ENCODE assay signal across 16 cellular contexts in genomic region chr7:39892361-39892760, GRCh38. TPM values are rescaled to one million over a fixed set of nuclear protein-coding genes. Genes with fewer than 3 reads are reported as not detected.
DNase-seq lines count a peak whose midpoint lies in the region; ATAC-seq and TF ChIP-seq lines count a peak whose summit lies in the region.
"Had no signal": no experiment of that assay in that cellular context is flagged by ENCODE, and none has a peak within 500 bp of the region (broad histone marks: within the 10 kb centered on the region; RNA-seq: fewer than 3 reads in every experiment).

No MANE protein-coding gene starts in this region.

- H3F3A ChIP-seq in PC-9 (ENCODE audit: insufficient read depth, low read depth), result peaks cover 12% of the 10 kb centered on the region; the same call in 1 of the 2 replicates

- H3K36me3 Mint-ChIP-seq in mesothelial cell of epicardium, result no peaks in the 10 kb centered on the region
- H3K36me3 Mint-ChIP-seq in CD8-positive, alpha-beta memory T cell, result no peaks in the 10 kb centered on the region
- H3K36me3 Mint-ChIP-seq: CD4-positive, alpha-beta memory T cell had no signal

- DNase-seq in PC-9 (peak; percentile 34 to 78), mesothelial cell of epicardium (ENCODE audit: low spot score in 2 of 2, unreplicated experiment in 2 of 2) (no peak), NCI-H345 (lab: John Stamatoyannopoulos, UW) (no peak)
- no peak for DNase-seq in CD8-positive, alpha-beta memory T cell
- DNase-seq: BE2C; CD4-positive, alpha-beta memory T cell; COR-L47; DMS53; GF-D8; GOT3; H9 had no signal

- CTCF ChIA-PET in HEK293 (lab: Yijun Ruan, JAX), result interaction anchor here (1.0 kb wide), 1 partner anchor 312 kb away, joined by 4 read pairs; no protein-coding TSS in a partner anchor
- CTCF ChIA-PET in PC-9 (lab: Charles Lee), result no interaction called here
- CTCF ChIA-PET in CD8-positive, alpha-beta memory T cell (lab: Charles Lee), result interaction anchor here (1.3 to 6.7 kb wide), 2 partner anchors 161 to 242 kb away, joined by 3 to 96 read pairs; partner anchors contain the start of gene MPLKIP

- no peaks in the 10 kb centered on the region for H3K79me2 ChIP-seq in PC-9 (ENCODE audit: low read depth)

- H3K9me3 ChIP-seq in HEK293 (ENCODE audit: control insufficient read depth, insufficient read depth, low read depth, low read length) (no peaks in the 10 kb centered on the region), PC-9 (ENCODE audit: insufficient read depth, low read depth) (no peaks in the 10 kb centered on the region)
- no peaks in the 10 kb centered on the region for H3K9me3 ChIP-seq in CD8-positive, alpha-beta memory T cell (ENCODE audit: low read length)
- H3K9me3 ChIP-seq: A549, BE2C had no signal

- no peak overlapping the region for H3K27ac ChIP-seq in HEK293 (ENCODE audit: extremely low read depth, low read depth, low read length)
- peak overlapping the region; percentile 46 for H3K27ac ChIP-seq in PC-9
- no peak overlapping the region for H3K27ac ChIP-seq in CD8-positive, alpha-beta memory T cell (ENCODE audit: low read depth, low read length)
- H3K27ac ChIP-seq: A549, C4-2B had no signal

- H3K36me3 ChIP-seq in HEK293 (ENCODE audit: control insufficient read depth in 2 of 2, insufficient read depth in 1 of 2, low read length in 2 of 2) (no peaks in the 10 kb centered on the region), PC-9 (ENCODE audit: low read depth) (no peaks in the 10 kb centered on the region)
- H3K36me3 ChIP-seq in CD8-positive, alpha-beta memory T cell (ENCODE audit: insufficient read depth, low read length), result no peaks in the 10 kb centered on the region
- H3K36me3 ChIP-seq: BE2C had no signal

- peak overlapping the region; percentile 79 for H3K27ac Mint-ChIP-seq in mesothelial cell of epicardium
- H3K27ac Mint-ChIP-seq in CD8-positive, alpha-beta memory T cell, result peak overlapping the region in 1 of 8 donors; percentile 34

- H3K4me1 Mint-ChIP-seq in mesothelial cell of epicardium, result peaks cover 42% of the 10 kb centered on the region
- H3K4me1 Mint-ChIP-seq in CD8-positive, alpha-beta memory T cell, result no peaks in the 10 kb centered on the region

- H3K4me1 ChIP-seq in HEK293 (ENCODE audit: control insufficient read depth, insufficient read depth, low read length) (no peaks in the 10 kb centered on the region), PC-9 (replicated peaks; ENCODE audit: insufficient read depth) (peaks cover 49% of the 10 kb centered on the region)
- H3K4me1 ChIP-seq in CD8-positive, alpha-beta memory T cell (ENCODE audit: insufficient read depth, low read length), result no peaks in the 10 kb centered on the region
- H3K4me1 ChIP-seq: BE2C had no signal

- H2AFZ ChIP-seq in PC-9, result no peak overlapping the region; the same call in 1 of the 2 replicates

- intact Hi-C loops in PC-9 (cut with micrococcal nuclease; ENCODE audit: unreplicated experiment), result loop anchor here (2.0 to 5.0 kb wide), 2 partner anchors 56 to 310 kb away; no protein-coding TSS in a partner anchor

- H3K9me2 ChIP-seq in PC-9 (ENCODE audit: insufficient read depth), result no peaks in the 10 kb centered on the region

- TF ChIP-seq CTCF in HEK293 (tag by site-specific recombination; IDR thresholded peaks at IDR 0.05) (no peak), PC-9 (conservative IDR thresholded peaks at IDR 0.05) (no peak), mesothelial cell of epicardium (IDR thresholded peaks at IDR 0.05; ENCODE audit: unreplicated experiment) (no peak)

- H3K4me2 ChIP-seq in PC-9, result peak overlapping the region; percentile 46
- H3K4me2 ChIP-seq: A549 had no signal

- no peaks in the 10 kb centered on the region for H3K9me3 Mint-ChIP-seq in mesothelial cell of epicardium
- no peaks in the 10 kb centered on the region for H3K9me3 Mint-ChIP-seq in CD8-positive, alpha-beta memory T cell
- H3K9me3 Mint-ChIP-seq: CD4-positive, alpha-beta memory T cell; H9 had no signal

- no peak overlapping the region for H3K4me3 ChIP-seq in HEK293 (ENCODE audit: low read depth, low read length)
- H3K4me3 ChIP-seq in PC-9, result no peak overlapping the region
- no peak overlapping the region for H3K4me3 ChIP-seq in CD8-positive, alpha-beta memory T cell (ENCODE audit: low read length)
- H3K4me3 ChIP-seq: A549 had no signal

- ATAC-seq in GM21390 (IDR thresholded peaks at IDR 0.05; ENCODE audit: unreplicated experiment), result no peak
- ATAC-seq: A549, HepG2 had no signal

- H3K27me3 Mint-ChIP-seq in mesothelial cell of epicardium (ENCODE audit: low read depth), result peaks cover 1% of the 10 kb centered on the region
- peaks cover 2 to 8% of the 10 kb centered on the region in 2 donors for H3K27me3 Mint-ChIP-seq in CD8-positive, alpha-beta memory T cell

- H4K20me1 ChIP-seq in PC-9 (ENCODE audit: insufficient read depth), result no peaks in the 10 kb centered on the region

- POLR2A ChIA-PET in HEK293 (lab: Yijun Ruan, JAX), result interaction anchor here (0.6 kb wide), 1 partner anchor 359 kb away, joined by 3 read pairs; no protein-coding TSS in a partner anchor
- POLR2A ChIA-PET in PC-9 (lab: Charles Lee; ENCODE audit: unreplicated experiment), result interaction anchor here (0.6 kb wide), 1 partner anchor 146 kb away, joined by 3 read pairs; no protein-coding TSS in a partner anchor
- POLR2A ChIA-PET in CD8-positive, alpha-beta memory T cell (lab: Charles Lee), result no interaction called here

- no peak overlapping the region for H3K4me3 Mint-ChIP-seq in mesothelial cell of epicardium
- H3K4me3 Mint-ChIP-seq in CD8-positive, alpha-beta memory T cell, result no peak overlapping the region
- H3K4me3 Mint-ChIP-seq: CD4-positive, alpha-beta memory T cell; H9 had no signal

- BruUV-seq in PC-9 (replicated peaks; lab: Mats Ljungman, UMichigan), result no TSS peak

- no peaks in the 10 kb centered on the region for H3K27me3 ChIP-seq in PC-9 (ENCODE audit: insufficient read depth, low read depth)
- peaks cover 4% of the 10 kb centered on the region for H3K27me3 ChIP-seq in CD8-positive, alpha-beta memory T cell (ENCODE audit: insufficient read depth, low read length, poor library complexity, severe bottlenecking)

TF ChIP-seq in HEK293, 187 proteins besides CTCF, POLR2A, EP300 and RAD21:
- TF ChIP-seq ZNF174 (tag by site-specific recombination; IDR thresholded peaks at IDR 0.05) (no peak), GLIS1 (tag by site-specific recombination; IDR thresholded peaks at IDR 0.05) (0 out of 2 replicates have a peak, but pooled peaks have one; percentile 2)
- TF ChIP-seq, protein P1, sequence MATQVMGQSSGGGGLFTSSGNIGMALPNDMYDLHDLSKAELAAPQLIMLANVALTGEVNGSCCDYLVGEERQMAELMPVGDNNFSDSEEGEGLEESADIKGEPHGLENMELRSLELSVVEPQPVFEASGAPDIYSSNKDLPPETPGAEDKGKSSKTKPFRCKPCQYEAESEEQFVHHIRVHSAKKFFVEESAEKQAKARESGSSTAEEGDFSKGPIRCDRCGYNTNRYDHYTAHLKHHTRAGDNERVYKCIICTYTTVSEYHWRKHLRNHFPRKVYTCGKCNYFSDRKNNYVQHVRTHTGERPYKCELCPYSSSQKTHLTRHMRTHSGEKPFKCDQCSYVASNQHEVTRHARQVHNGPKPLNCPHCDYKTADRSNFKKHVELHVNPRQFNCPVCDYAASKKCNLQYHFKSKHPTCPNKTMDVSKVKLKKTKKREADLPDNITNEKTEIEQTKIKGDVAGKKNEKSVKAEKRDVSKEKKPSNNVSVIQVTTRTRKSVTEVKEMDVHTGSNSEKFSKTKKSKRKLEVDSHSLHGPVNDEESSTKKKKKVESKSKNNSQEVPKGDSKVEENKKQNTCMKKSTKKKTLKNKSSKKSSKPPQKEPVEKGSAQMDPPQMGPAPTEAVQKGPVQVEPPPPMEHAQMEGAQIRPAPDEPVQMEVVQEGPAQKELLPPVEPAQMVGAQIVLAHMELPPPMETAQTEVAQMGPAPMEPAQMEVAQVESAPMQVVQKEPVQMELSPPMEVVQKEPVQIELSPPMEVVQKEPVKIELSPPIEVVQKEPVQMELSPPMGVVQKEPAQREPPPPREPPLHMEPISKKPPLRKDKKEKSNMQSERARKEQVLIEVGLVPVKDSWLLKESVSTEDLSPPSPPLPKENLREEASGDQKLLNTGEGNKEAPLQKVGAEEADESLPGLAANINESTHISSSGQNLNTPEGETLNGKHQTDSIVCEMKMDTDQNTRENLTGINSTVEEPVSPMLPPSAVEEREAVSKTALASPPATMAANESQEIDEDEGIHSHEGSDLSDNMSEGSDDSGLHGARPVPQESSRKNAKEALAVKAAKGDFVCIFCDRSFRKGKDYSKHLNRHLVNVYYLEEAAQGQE (tag by site-specific recombination; IDR thresholded peaks at IDR 0.05), result no peak

RNA-seq across cellular contexts. Expression of gene CDK13, which starts 57.7 kb away (rescaled TPM):
- total RNA-seq in PC-9 (2021) (76.8 and 80.9 TPM in 2 replicates), mesothelial cell of epicardium (75.8 to 82.0 TPM (median 76.0 TPM) in 3 replicates)
- 10 to 100 TPM; 43.2 to 43.9 TPM for total RNA-seq in CD8-positive, alpha-beta memory T cell
- polyA plus RNA-seq in CD8-positive, alpha-beta memory T cell, result 45.8 TPM

Comparison
In these comparisons a context has a peak if more than half of its experiments do, and no peak if none do; other contexts are left out.
1. DNase-seq: peak in PC-9 (2 of 2); none in mesothelial cell of epicardium (0 of 2), NCI-H345 (single experiment) and CD8-positive, alpha-beta memory T cell (0 of 5).